24 cellular contexts compared by ENCODE assay signal in genomic region chr3:79200456-79200855, GRCh38.
DNase-seq lines count a peak whose midpoint lies in the region; ATAC-seq and TF ChIP-seq lines count a peak whose summit lies in the region.
"Had no signal": no experiment of that assay in that cellular context is flagged by ENCODE, and none has a peak within 500 bp of the region (broad histone marks: within the 10 kb centered on the region; RNA-seq: fewer than 3 reads in every experiment).

No MANE protein-coding gene starts in this region.

- in situ Hi-C loops in HAP-1 (cut with MboI; ENCODE audit: low sequenced_read_pairs), result no loop called here
- in situ Hi-C loops in astrocyte of the cerebellum (cut with HindIII; ENCODE audit: low sequenced_read_pairs), result no loop called here

- no peaks in the 10 kb centered on the region for H3K9me3 ChIP-seq in HAP-1
- H3K9me3 ChIP-seq: A549, Caco-2 had no signal

- H3K27me3 ChIP-seq in HAP-1 (ENCODE audit: low read depth), result no peaks in the 10 kb centered on the region
- H3K27me3 ChIP-seq: BLaER1 treated with 17β-estradiol and CSF1 and Interleukin-3, amounts not matched to agents 10 nM and 100 nM had no signal

- H3K4me3 ChIP-seq in AG10803 (ENCODE audit: low read length), result no peak overlapping the region
- H3K4me3 ChIP-seq in HAP-1, result no peak overlapping the region
- no peak overlapping the region for H3K4me3 ChIP-seq in astrocyte of the cerebellum (ENCODE audit: low read depth, low read length)
- H3K4me3 ChIP-seq in fibroblast of the aortic adventitia (ENCODE audit: low read depth, low read length), result no peak overlapping the region
- H3K4me3 ChIP-seq: A549; BLaER1 treated with 17β-estradiol and CSF1 and Interleukin-3, amounts not matched to agents 10 nM and 100 nM; K562 had no signal

- no peak for ATAC-seq in GM19324 (IDR thresholded peaks at IDR 0.05; ENCODE audit: low FRiP score, unreplicated experiment)
- ATAC-seq in GM19395 (IDR thresholded peaks at IDR 0.05; ENCODE audit: unreplicated experiment), result no peak
- ATAC-seq: A549, K562 had no signal

- DNase-seq in AG10803 (ENCODE audit: low read depth) (peak; percentile 34), HAP-1 (ENCODE audit: low spot score in 2 of 2) (peak; percentile 7 to 41), astrocyte of the cerebellum (ENCODE audit: low read depth) (peak; percentile 73), fibroblast of the aortic adventitia (ENCODE audit: low read depth) (peak; percentile 5), HuH-7 (ENCODE audit: low spot score) (no peak), NCI-H1048 (lab: John Stamatoyannopoulos, UW) (no peak)
- DNase-seq: Caco-2; CD4-positive, alpha-beta memory T cell; DMS 273 treated with DMSO at 0.1 percent for 48 hours; DMS79 treated with DMSO at 0.1 percent for 48 hours; H9; MM.1S; NCI-H1092 treated with DMSO at 0.1 percent for 48 hours; NCI-H1436 treated with DMSO at 0.1 percent for 48 hours; NCI-H1930; NCI-H2227 treated with DMSO at 0.1 percent for 48 hours; NCI-H510A; NCI-H748 treated with DMSO at 0.1 percent for 48 hours; SHP77 treated with DMSO at 0.1 percent for 48 hours had no signal

- TF ChIP-seq CTCF in AG10803 (conservative IDR thresholded peaks at IDR 0.05; ENCODE audit: low read length) (no peak), astrocyte of the cerebellum (IDR thresholded peaks at IDR 0.05; ENCODE audit: low read depth, low read length, missing control alignments) (no peak), fibroblast of the aortic adventitia (IDR thresholded peaks at IDR 0.05; ENCODE audit: insufficient read depth, low read length) (no peak)

- no peaks in the 10 kb centered on the region for H3K36me3 ChIP-seq in HAP-1 (replicated peaks)
- H3K36me3 ChIP-seq: BLaER1 treated with 17β-estradiol and CSF1 and Interleukin-3, amounts not matched to agents 10 nM and 100 nM had no signal

- H3K4me1 ChIP-seq in HAP-1, result peaks cover 38% of the 10 kb centered on the region
- H3K4me1 ChIP-seq: A549; BLaER1 treated with 17β-estradiol and CSF1 and Interleukin-3, amounts not matched to agents 10 nM and 100 nM; Caco-2 had no signal

Comparison
In these comparisons a context has a peak if more than half of its experiments do, and no peak if none do; other contexts are left out.
1. DNase-seq: peak in AG10803 (single experiment), HAP-1 (2 of 2), astrocyte of the cerebellum (single experiment) and fibroblast of the aortic adventitia (single experiment); none in HuH-7 (single experiment) and NCI-H1048 (single experiment).